In the genomic region with DNA sequence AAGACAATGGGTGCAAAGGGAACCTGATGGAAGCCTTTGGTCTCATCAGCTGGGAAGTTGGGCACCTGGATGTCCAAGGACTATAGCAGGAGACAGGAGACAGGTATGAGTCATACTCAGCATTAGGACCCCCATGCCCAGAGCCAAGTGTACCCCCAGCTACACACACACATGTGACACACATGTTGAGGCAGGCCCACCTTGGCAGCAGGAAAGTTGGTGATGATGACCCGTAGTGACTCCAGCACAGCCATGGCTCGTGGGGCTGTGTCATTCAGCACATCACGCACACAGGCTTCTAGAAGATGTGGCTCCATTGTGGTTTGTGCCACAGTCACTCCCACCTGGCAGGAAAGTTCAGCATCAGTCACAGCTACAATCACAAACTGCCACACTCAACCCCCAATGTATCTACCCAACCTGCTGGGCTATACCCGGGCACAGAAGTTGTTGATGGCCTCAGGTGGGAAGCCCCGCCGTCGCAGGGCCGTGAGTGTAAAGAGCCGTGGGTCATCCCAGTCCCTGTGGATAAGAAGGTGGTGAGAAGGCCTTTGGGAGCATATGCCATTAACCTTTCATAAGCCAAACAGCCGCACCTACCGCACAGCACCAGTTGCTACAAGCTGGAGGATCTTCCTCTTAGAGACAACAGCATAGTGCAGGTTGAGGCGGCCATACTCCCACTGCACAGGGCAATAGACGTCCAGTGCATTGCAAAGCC, we compare ENCODE assay signal across 1 cellular context.
A peak's percentile ranks its signal among the peaks of the same experiment; 100 is the strongest.
TF ChIP-seq lines count a peak whose summit lies in the region.

No MANE protein-coding gene starts in this region.

TF ChIP-seq in H1, 55 proteins besides CTCF, POLR2A, EP300 and RAD21:
- TF ChIP-seq BCL11A (IDR thresholded peaks at IDR 0.05; ENCODE audit: low read depth in 2 of 2, low read length in 2 of 2) (no peak), POLR2AphosphoS5 (IDR thresholded peaks at IDR 0.05; ENCODE audit: low read depth, low read length) (peak; percentile 32; the same call in 1 of the 2 replicates)
